ENCODE assay signal across 14 cellular contexts in genomic region chr5:133112026-133112660, GRCh38.
DNase-seq lines count a peak whose midpoint lies in the region; ATAC-seq and TF ChIP-seq lines count a peak whose summit lies in the region.
"Had no signal": no experiment of that assay in that cellular context is flagged by ENCODE, and none has a peak within 500 bp of the region (broad histone marks: within the 10 kb centered on the region; RNA-seq: fewer than 3 reads in every experiment).

No MANE protein-coding gene starts in this region.

- H2BK20ac ChIP-seq in H9 (ENCODE audit: low read depth, low read length, poor library complexity, severe bottlenecking), result no peak overlapping the region

- no peak overlapping the region for H2BK5ac ChIP-seq in H9 (ENCODE audit: insufficient read length, low read length)

- H4K20me1 ChIP-seq in H9 (ENCODE audit: control insufficient read depth, insufficient read depth, insufficient read length), result no peaks in the 10 kb centered on the region

- no peak overlapping the region for H3K4me3 ChIP-seq in coronary artery
- no peak overlapping the region for H3K4me3 ChIP-seq in tibial artery

- TF ChIP-seq CTCF in coronary artery (IDR thresholded peaks at IDR 0.05), result no peak
- no peak for TF ChIP-seq CTCF in tibial artery (IDR thresholded peaks at IDR 0.05)
- TF ChIP-seq CTCF in H9 (conservative IDR thresholded peaks at IDR 0.05), result no peak

- no peak overlapping the region for H4K8ac ChIP-seq in H9 (replicated peaks; ENCODE audit: insufficient read length, low read depth, low read length)

- no peak overlapping the region for H3K18ac ChIP-seq in H9 (ENCODE audit: insufficient read length, low read depth, low read length)

- H4K5ac ChIP-seq in H9 (ENCODE audit: insufficient read length, low read depth, low read length), result no peak overlapping the region

- no peak overlapping the region for H3K14ac ChIP-seq in H9 (ENCODE audit: insufficient read depth, low read length)

- intact Hi-C loops in tibial artery (cut with DNase I; ENCODE audit: low total_unique reads), result loop anchor here (5.0 to 10.0 kb wide), 3 partner anchors 133 to 753 kb away; no protein-coding TSS in a partner anchor

- H3K23me2 ChIP-seq in H9 (ENCODE audit: insufficient read length, low read depth, low read length, poor library complexity, severe bottlenecking), result no peaks in the 10 kb centered on the region

- H3K27ac ChIP-seq in coronary artery (no peak overlapping the region), tibial artery (no peak overlapping the region), H9 (ENCODE audit: insufficient read length, low read depth, low read length) (no peak overlapping the region)

- no peak overlapping the region for H3T11ph ChIP-seq in H9 (ENCODE audit: low read length)

- H3K4ac ChIP-seq in H9 (ENCODE audit: low read depth, low read length), result no peak overlapping the region

- H3K27me3 Mint-ChIP-seq in stimulated activated naive B cell treated with anti-CD40 and anti-IgM and Interleukin-4, amounts not matched to agents 10 μg/mL and 1 μg/mL and 100 μg/mL, for 72 hours, result no peaks in the 10 kb centered on the region
- peaks cover 11% of the 10 kb centered on the region for H3K27me3 Mint-ChIP-seq in H9 (ENCODE audit: low read depth)

- H3K4me1 Mint-ChIP-seq in stimulated activated naive B cell treated with anti-CD40 and anti-IgM and Interleukin-4, amounts not matched to agents 10 μg/mL and 1 μg/mL and 100 μg/mL, for 72 hours, result peaks cover 60 to 79% of the 10 kb centered on the region in 2 donors
- peaks cover 16 to 21% of the 10 kb centered on the region in 2 experiments for H3K4me1 Mint-ChIP-seq in H9

- peak; percentile 50 for DNase-seq in activated effector memory CD4-positive, alpha-beta T cell treated with anti-CD3 and anti-CD28 coated beads, Interleukin-2, amount 50 U/mL, for 16 hours
- DNase-seq in activated effector memory CD4-positive, alpha-beta T cell treated with Interleukin-2 at 50 U/mL for 16 hours, result no peak
- DNase-seq in mucosa of gallbladder (ENCODE audit: low spot score) (peak; percentile 5), coronary artery (ENCODE audit: low spot score) (no peak), tibial artery (no peak), H9 (no peak)
- no peak for DNase-seq in stimulated activated naive B cell treated with anti-CD40 and anti-IgM and Interleukin-4, amounts not matched to agents 10 μg/mL and 1 μg/mL and 100 μg/mL, for 72 hours
- DNase-seq: BE2C; CD8-positive, alpha-beta T cell; COR-L47; GDM1; HCEC 1CT; HFFc6 had no signal

- no peak overlapping the region for H3K4me2 ChIP-seq in H9 (ENCODE audit: insufficient read depth, insufficient read length, low read length)

- no peak overlapping the region for H3K56ac ChIP-seq in H9 (ENCODE audit: insufficient read length, low read depth, low read length)

- no peaks in the 10 kb centered on the region for H3K9me3 ChIP-seq in tibial artery
- no peaks in the 10 kb centered on the region for H3K9me3 ChIP-seq in H9 (ENCODE audit: control insufficient read depth, low read depth, low read length)
- H3K9me3 ChIP-seq: BE2C had no signal

- no peak overlapping the region for H3K23ac ChIP-seq in H9 (ENCODE audit: insufficient read length, low read depth, low read length)

- H3K27me3 ChIP-seq in tibial artery (no peaks in the 10 kb centered on the region), H9 (ENCODE audit: insufficient read depth, low read length) (no peaks in the 10 kb centered on the region)
- H3K27me3 ChIP-seq: BE2C had no signal

- H3K36me3 ChIP-seq in tibial artery, result no peaks in the 10 kb centered on the region
- H3K36me3 ChIP-seq: BE2C had no signal

- no peaks in the 10 kb centered on the region for H3K79me1 ChIP-seq in H9 (ENCODE audit: insufficient read depth, low read depth, low read length, poor library complexity, severe bottlenecking)

- H3K9ac ChIP-seq in H9 (ENCODE audit: extremely low read depth, insufficient read length, low read length), result no peak overlapping the region

- peak overlapping the region in 1 of 2 donors; percentile 5 for H3K4me3 Mint-ChIP-seq in stimulated activated naive B cell treated with anti-CD40 and anti-IgM and Interleukin-4, amounts not matched to agents 10 μg/mL and 1 μg/mL and 100 μg/mL, for 72 hours
- H3K4me3 Mint-ChIP-seq in H9, result no peak overlapping the region
- H3K4me3 Mint-ChIP-seq: CD14-positive monocyte, HFFc6 had no signal

- H3K4me1 ChIP-seq in tibial artery, result peaks cover 0 to 22% (median 16%) of the 10 kb centered on the region in 4 donors
- no peaks in the 10 kb centered on the region for H3K4me1 ChIP-seq in H9 (ENCODE audit: insufficient read depth, low read length)

- ATAC-seq in stimulated activated naive B cell treated with anti-CD40 and anti-IgM and Interleukin-4, amounts not matched to agents 10 μg/mL and 1 μg/mL and 100 μg/mL, for 72 hours (replicated peaks), result no peak

- H2AK5ac ChIP-seq in H9 (ENCODE audit: insufficient read length, low read length), result no peak overlapping the region

- no peak overlapping the region for H4K91ac ChIP-seq in H9 (ENCODE audit: insufficient read length, low read depth, low read length)

- no peak overlapping the region for H2AFZ ChIP-seq in H9 (ENCODE audit: low read length)

- H2BK120ac ChIP-seq in H9 (ENCODE audit: low read depth, low read length, poor library complexity, severe bottlenecking), result no peak overlapping the region

- no peaks in the 10 kb centered on the region for H3K9me3 Mint-ChIP-seq in stimulated activated naive B cell treated with anti-CD40 and anti-IgM and Interleukin-4, amounts not matched to agents 10 μg/mL and 1 μg/mL and 100 μg/mL, for 72 hours
- H3K9me3 Mint-ChIP-seq in H9, result peaks cover 4 to 11% of the 10 kb centered on the region in 2 experiments; a peak in 3 of 5 replicates
- H3K9me3 Mint-ChIP-seq: CD14-positive monocyte; CD8-positive, alpha-beta T cell; HFFc6 had no signal

- H2BK15ac ChIP-seq in H9 (ENCODE audit: low read depth, low read length), result no peak overlapping the region

- H2BK12ac ChIP-seq in H9 (ENCODE audit: insufficient read length, low read depth, low read length), result no peak overlapping the region

- WGBS in H9 (ENCODE audit: extremely low coverage, insufficient read length, low lambda C conversion rate), result no CpG with 5 or more reads among the region's 13 CpGs

- peaks cover 4% of the 10 kb centered on the region in 2 donors for H3K36me3 Mint-ChIP-seq in stimulated activated naive B cell treated with anti-CD40 and anti-IgM and Interleukin-4, amounts not matched to agents 10 μg/mL and 1 μg/mL and 100 μg/mL, for 72 hours
- H3K36me3 Mint-ChIP-seq in H9 (ENCODE audit: insufficient read depth in 1 of 3, low read depth in 3 of 3), result peaks cover 3 to 10% (median 8%) of the 10 kb centered on the region in 3 experiments
- H3K36me3 Mint-ChIP-seq: CD14-positive monocyte; CD8-positive, alpha-beta T cell had no signal

- H3K79me2 ChIP-seq in H9 (ENCODE audit: insufficient read depth, low read length), result no peaks in the 10 kb centered on the region

- peak overlapping the region; percentile 66 for H3K27ac Mint-ChIP-seq in stimulated activated naive B cell treated with anti-CD40 and anti-IgM and Interleukin-4, amounts not matched to agents 10 μg/mL and 1 μg/mL and 100 μg/mL, for 72 hours
- H3K27ac Mint-ChIP-seq in H9, result no peak overlapping the region; a peak in 1 of 7 replicates
- H3K27ac Mint-ChIP-seq: CD8-positive, alpha-beta T cell; HFFc6 had no signal

Comparison
In these comparisons a context has a peak if more than half of its experiments do, and no peak if none do; other contexts are left out.
1. DNase-seq: peak in activated effector memory CD4-positive, alpha-beta T cell treated with anti-CD3 and anti-CD28 coated beads, Interleukin-2, amount 50 U/mL, for 16 hours (single experiment) and mucosa of gallbladder (single experiment); none in activated effector memory CD4-positive, alpha-beta T cell treated with Interleukin-2 at 50 U/mL for 16 hours (single experiment), stimulated activated naive B cell treated with anti-CD40 and anti-IgM and Interleukin-4, amounts not matched to agents 10 μg/mL and 1 μg/mL and 100 μg/mL, for 72 hours (single experiment), coronary artery (single experiment), tibial artery (0 of 2) and H9 (single experiment).